Comparison of ENCODE assay signal across 19 cellular contexts in the genomic region with DNA sequence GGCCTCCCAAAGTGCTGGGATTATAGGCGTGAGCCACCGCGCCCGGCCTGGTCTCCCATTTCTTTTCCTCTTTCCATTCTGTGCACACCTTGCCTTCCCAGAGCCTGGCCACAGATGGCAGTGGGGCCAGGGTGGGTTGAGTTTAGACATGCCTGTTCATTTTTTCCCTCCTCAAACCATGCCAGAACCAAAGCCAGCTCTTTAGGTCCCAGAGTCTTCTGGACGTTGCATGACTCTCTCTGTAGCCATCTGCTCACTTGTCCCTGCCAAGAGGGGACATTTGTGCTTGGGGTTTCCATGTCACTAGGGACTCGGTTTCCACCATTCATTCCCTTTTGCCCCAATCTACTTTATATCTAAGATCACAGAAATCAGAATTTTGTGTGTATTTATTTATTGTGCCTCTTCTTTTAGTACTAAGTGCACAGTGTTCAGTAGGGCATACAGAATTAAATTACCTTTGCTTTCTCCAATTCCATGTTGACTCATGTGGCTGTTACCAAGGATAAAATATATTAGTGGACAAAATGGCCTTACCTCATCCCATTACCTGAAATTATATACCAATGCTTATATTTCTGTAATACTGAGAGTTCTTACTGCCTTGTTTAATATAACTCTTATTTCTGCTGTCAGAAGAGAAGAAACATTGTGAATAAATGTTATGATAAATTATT.
"Had no signal": no experiment of that assay in that cellular context is flagged by ENCODE, and none has a peak within 500 bp of the region (broad histone marks: within the 10 kb centered on the region; RNA-seq: fewer than 3 reads in every experiment).

No MANE protein-coding gene starts in this region.

- DNase-seq: activated CD4-positive, alpha-beta memory T cell treated with anti-CD3 and anti-CD28 coated beads for 36 hours; activated CD4-positive, alpha-beta T cell treated with anti-CD3 and anti-CD28 coated beads for 36 hours; activated naive CD4-positive, alpha-beta T cell; activated naive CD8-positive, alpha-beta T cell treated with anti-CD3 and anti-CD28 coated beads, Interleukin-2, amount 10 ng/mL, durations not matched to agents 7 days and 5 days; activated T-cell treated with anti-CD3 and anti-CD28 coated beads for 4 hours; amygdala; islet precursor cell; lower lobe of right lung; nucleus accumbens; sigmoid colon; spleen; stimulated activated CD4-positive, alpha-beta T cell treated with anti-CD3 and anti-CD28 coated beads, Interleukin-4, amount 100 ng/mL, for 4 hours; stimulated activated naive B cell treated with anti-CD40 and anti-IgM and Interleukin-4, amounts not matched to agents 10 μg/mL and 1 μg/mL and 100 μg/mL, for 72 hours; WERI-Rb-1 had no signal

- H3K36me3 ChIP-seq: WERI-Rb-1 had no signal

- H3K36me3 Mint-ChIP-seq: activated naive CD8-positive, alpha-beta T cell treated with anti-CD3 and anti-CD28 coated beads, Interleukin-2, amount 10 ng/mL, durations not matched to agents 7 days and 5 days; natural killer cell treated with Interleukin-12 subunit alpha and Interleukin-12 subunit beta and Interleukin-15 and Interleukin-18, amount 100 ng/mL, for 72 hours had no signal

- H3K4me1 ChIP-seq: sigmoid colon had no signal

- H3K27me3 ChIP-seq: sigmoid colon, spleen had no signal

- H3K4me3 ChIP-seq: coronary artery, lower lobe of right lung, sigmoid colon, spleen had no signal

- H3K27ac Mint-ChIP-seq: activated CD4-positive, alpha-beta memory T cell treated with anti-CD3 and anti-CD28 coated beads for 36 hours; activated CD4-positive, alpha-beta T cell treated with anti-CD3 and anti-CD28 coated beads for 36 hours; activated naive CD8-positive, alpha-beta T cell treated with anti-CD3 and anti-CD28 coated beads, Interleukin-2, amount 10 ng/mL, durations not matched to agents 7 days and 5 days; activated T-helper 17 cell treated with anti-CD3 and anti-CD28 coated beads, Interleukin-2, amount 50 U/mL, for 72 hours; mesothelial cell of epicardium; stimulated activated naive B cell treated with anti-CD40 and anti-IgM and Interleukin-4, amounts not matched to agents 10 μg/mL and 1 μg/mL and 100 μg/mL, for 72 hours had no signal

- H3K4me3 Mint-ChIP-seq: activated CD4-positive, alpha-beta memory T cell treated with anti-CD3 and anti-CD28 coated beads for 36 hours; activated CD4-positive, alpha-beta T cell treated with anti-CD3 and anti-CD28 coated beads for 36 hours; activated naive CD8-positive, alpha-beta T cell treated with anti-CD3 and anti-CD28 coated beads, Interleukin-2, amount 10 ng/mL, durations not matched to agents 7 days and 5 days; activated T-helper 17 cell treated with anti-CD3 and anti-CD28 coated beads, Interleukin-2, amount 50 U/mL, for 72 hours; mesothelial cell of epicardium; natural killer cell treated with Interleukin-12 subunit alpha and Interleukin-12 subunit beta and Interleukin-15 and Interleukin-18, amount 100 ng/mL, for 72 hours; stimulated activated naive B cell treated with anti-CD40 and anti-IgM and Interleukin-4, amounts not matched to agents 10 μg/mL and 1 μg/mL and 100 μg/mL, for 72 hours had no signal

- H3K27me3 Mint-ChIP-seq: activated CD4-positive, alpha-beta memory T cell treated with anti-CD3 and anti-CD28 coated beads for 36 hours; activated CD4-positive, alpha-beta T cell treated with anti-CD3 and anti-CD28 coated beads for 36 hours; activated naive CD8-positive, alpha-beta T cell treated with anti-CD3 and anti-CD28 coated beads, Interleukin-2, amount 10 ng/mL, durations not matched to agents 7 days and 5 days; activated T-helper 17 cell treated with anti-CD3 and anti-CD28 coated beads, Interleukin-2, amount 50 U/mL, for 72 hours; natural killer cell treated with Interleukin-12 subunit alpha and Interleukin-12 subunit beta and Interleukin-15 and Interleukin-18, amount 100 ng/mL, for 72 hours; stimulated activated naive B cell treated with anti-CD40 and anti-IgM and Interleukin-4, amounts not matched to agents 10 μg/mL and 1 μg/mL and 100 μg/mL, for 72 hours had no signal

- H3K4me1 Mint-ChIP-seq: activated CD4-positive, alpha-beta T cell treated with anti-CD3 and anti-CD28 coated beads for 36 hours; activated naive CD8-positive, alpha-beta T cell treated with anti-CD3 and anti-CD28 coated beads, Interleukin-2, amount 10 ng/mL, durations not matched to agents 7 days and 5 days; activated T-helper 17 cell treated with anti-CD3 and anti-CD28 coated beads, Interleukin-2, amount 50 U/mL, for 72 hours; mesothelial cell of epicardium had no signal

- ATAC-seq: activated CD4-positive, alpha-beta T cell treated with anti-CD3 and anti-CD28 coated beads for 36 hours; activated T-helper 17 cell treated with anti-CD3 and anti-CD28 coated beads, Interleukin-2, amount 50 U/mL, for 72 hours; esophagus mucosa; lower lobe of right lung; natural killer cell treated with Interleukin-12 subunit alpha and Interleukin-12 subunit beta and Interleukin-15 and Interleukin-18, amount 100 ng/mL, for 72 hours; stimulated activated naive B cell treated with anti-CD40 and anti-IgM and Interleukin-4, amounts not matched to agents 10 μg/mL and 1 μg/mL and 100 μg/mL, for 72 hours had no signal

- H3K9me3 Mint-ChIP-seq: activated CD4-positive, alpha-beta memory T cell treated with anti-CD3 and anti-CD28 coated beads for 36 hours; activated naive CD8-positive, alpha-beta T cell treated with anti-CD3 and anti-CD28 coated beads, Interleukin-2, amount 10 ng/mL, durations not matched to agents 7 days and 5 days; activated T-helper 17 cell treated with anti-CD3 and anti-CD28 coated beads, Interleukin-2, amount 50 U/mL, for 72 hours; mesothelial cell of epicardium; natural killer cell treated with Interleukin-12 subunit alpha and Interleukin-12 subunit beta and Interleukin-15 and Interleukin-18, amount 100 ng/mL, for 72 hours; stimulated activated naive B cell treated with anti-CD40 and anti-IgM and Interleukin-4, amounts not matched to agents 10 μg/mL and 1 μg/mL and 100 μg/mL, for 72 hours had no signal

- H3K9me3 ChIP-seq: lower lobe of right lung, sigmoid colon, spleen had no signal

- H3K27ac ChIP-seq: coronary artery, lower lobe of right lung, sigmoid colon, spleen, WERI-Rb-1 had no signal
